In genomic region chr22:40238425-40239344, GRCh38 we compare ENCODE assay signal across 9 cellular contexts.
A peak's percentile ranks its signal among the peaks of the same experiment; 100 is the strongest.
DNase-seq lines count a peak whose midpoint lies in the region; ATAC-seq and TF ChIP-seq lines count a peak whose summit lies in the region.
"Had no signal": no experiment of that assay in that cellular context is flagged by ENCODE, and none has a peak within 500 bp of the region (broad histone marks: within the 10 kb centered on the region; RNA-seq: fewer than 3 reads in every experiment).

No MANE protein-coding gene starts in this region.

- no peak overlapping the region for H3K4me2 ChIP-seq in Karpas-422 (ENCODE audit: low read depth, low read length, poor library complexity, severe bottlenecking)
- H3K4me2 ChIP-seq in OCI-LY7 (ENCODE audit: low read length), result no peak overlapping the region

- H3K9me3 ChIP-seq in Karpas-422 (ENCODE audit: low read length) (no peaks in the 10 kb centered on the region), OCI-LY7 (ENCODE audit: low read length) (no peaks in the 10 kb centered on the region)

- DNase-seq in BJ (ENCODE audit: low read depth) (peak; percentile 26), NCI-H460 (ENCODE audit: extremely low read depth, low read depth) (peak; percentile 45), dermis blood vessel endothelial cell (peak; percentile 76), NCI-H526 (lab: John Stamatoyannopoulos, UW) (no peak), Karpas-422 (no peak), OCI-LY7 (ENCODE audit: low spot score) (no peak), activated T-cell treated with anti-CD3 and anti-CD28 coated beads for 4 hours (no peak)
- no peak for DNase-seq in naive thymus-derived CD8-positive, alpha-beta T cell
- DNase-seq: NCI-H82 had no signal

- H3K27ac Mint-ChIP-seq in naive thymus-derived CD8-positive, alpha-beta T cell, result peak overlapping the region; percentile 66 to 90 (median 81)

- no peaks in the 10 kb centered on the region for H3K9me3 Mint-ChIP-seq in naive thymus-derived CD8-positive, alpha-beta T cell

- ATAC-seq in naive thymus-derived CD8-positive, alpha-beta T cell, result no peak

- H3K79me2 ChIP-seq in Karpas-422 (ENCODE audit: low read length), result peaks cover 97% of the 10 kb centered on the region
- peaks cover 28% of the 10 kb centered on the region; the same call in 1 of the 2 replicates for H3K79me2 ChIP-seq in OCI-LY7 (ENCODE audit: insufficient read depth, low read depth, low read length)

- BruUV-seq in OCI-LY7 (replicated peaks; lab: Mats Ljungman, UMichigan), result no TSS peak

- peaks cover 44 to 94% (median 83%) of the 10 kb centered on the region in 4 donors for H3K4me1 Mint-ChIP-seq in naive thymus-derived CD8-positive, alpha-beta T cell

- no peak overlapping the region for H3K9ac ChIP-seq in Karpas-422 (ENCODE audit: low read length)

- TF ChIP-seq CTCF in BJ (IDR thresholded peaks at IDR 0.05; ENCODE audit: insufficient read depth, low read depth, low read length), result no peak
- TF ChIP-seq CTCF in OCI-LY7 (conservative IDR thresholded peaks at IDR 0.05; ENCODE audit: low read length), result no peak

- H3K27ac ChIP-seq in Karpas-422 (ENCODE audit: low read length), result no peak overlapping the region
- no peak overlapping the region for H3K27ac ChIP-seq in OCI-LY7 (ENCODE audit: low read depth, low read length, poor library complexity, severe bottlenecking)

- peak overlapping the region in 8 of 10 donors; percentile 8 to 70 (median 20) for H3K4me3 Mint-ChIP-seq in naive thymus-derived CD8-positive, alpha-beta T cell

- H3K4me1 ChIP-seq in Karpas-422 (ENCODE audit: low read length), result peaks cover 10% of the 10 kb centered on the region
- no peaks in the 10 kb centered on the region for H3K4me1 ChIP-seq in OCI-LY7 (ENCODE audit: insufficient read depth, low read length, poor library complexity, severe bottlenecking)

- H3K36me3 Mint-ChIP-seq in naive thymus-derived CD8-positive, alpha-beta T cell, result peaks cover 0 to 31% (median 2%) of the 10 kb centered on the region in 3 donors

- CTCF ChIA-PET in BJ (lab: Yijun Ruan, JAX), result interaction anchor here (0.8 kb wide), 2 partner anchors 26 to 89 kb away, joined by 3 read pairs; no protein-coding TSS in a partner anchor
- CTCF ChIA-PET in OCI-LY7 (lab: Charles Lee; ENCODE audit: unreplicated experiment), result no interaction called here

- no peaks in the 10 kb centered on the region for H3K9me2 ChIP-seq in Karpas-422 (replicated peaks; ENCODE audit: insufficient read depth, low read length)
- H3K9me2 ChIP-seq in OCI-LY7 (ENCODE audit: insufficient read depth, low read length), result no peaks in the 10 kb centered on the region

- POLR2A ChIA-PET in BJ (lab: Charles Lee), result no interaction called here
- POLR2A ChIA-PET in naive thymus-derived CD8-positive, alpha-beta T cell (lab: Charles Lee), result interaction anchor here (0.5 to 0.6 kb wide), 2 partner anchors 9 to 89 kb away, joined by 3 to 6 read pairs; no protein-coding TSS in a partner anchor
- POLR2A ChIA-PET in OCI-LY7 (lab: Charles Lee), result no interaction called here

- H3K4me3 ChIP-seq in BJ (ENCODE audit: low read depth, low read length) (no peak overlapping the region), Karpas-422 (ENCODE audit: low read length) (no peak overlapping the region), OCI-LY7 (ENCODE audit: low read depth, low read length, poor library complexity, severe bottlenecking) (no peak overlapping the region)

- no peaks in the 10 kb centered on the region for H3K27me3 ChIP-seq in BJ (ENCODE audit: control insufficient read depth, insufficient read depth, low read length)
- H3K27me3 ChIP-seq in Karpas-422 (ENCODE audit: low read length), result no peaks in the 10 kb centered on the region

- H4K20me1 ChIP-seq in Karpas-422 (ENCODE audit: insufficient read depth, low read depth, low read length) (peaks cover 5% of the 10 kb centered on the region; the same call in 1 of the 2 replicates), OCI-LY7 (ENCODE audit: insufficient read depth, low read length) (0 out of 2 replicates have a peak, but pooled peaks cover 4% of the 10 kb centered on the region)

- peaks cover 2% of the 10 kb centered on the region; the same call in 1 of the 2 replicates for H3K36me3 ChIP-seq in BJ (ENCODE audit: control insufficient read depth, insufficient read depth, low read length)
- peaks cover 8% of the 10 kb centered on the region; the same call in 1 of the 2 replicates for H3K36me3 ChIP-seq in Karpas-422 (ENCODE audit: insufficient read depth, low read length)
- no peaks in the 10 kb centered on the region for H3K36me3 ChIP-seq in OCI-LY7 (ENCODE audit: insufficient read depth, low read length)

- intact Hi-C loops in OCI-LY7 (cut with micrococcal nuclease; ENCODE audit: unreplicated experiment), result no loop called here

- H2AFZ ChIP-seq in Karpas-422 (ENCODE audit: low read length) (no peak overlapping the region), OCI-LY7 (ENCODE audit: low read length) (no peak overlapping the region)

- H3K27me3 Mint-ChIP-seq in naive thymus-derived CD8-positive, alpha-beta T cell, result no peaks in the 10 kb centered on the region

Comparison
In these comparisons a context has a peak if more than half of its experiments do, and no peak if none do; other contexts are left out.
1. DNase-seq: peak in BJ (single experiment), NCI-H460 (single experiment) and dermis blood vessel endothelial cell (single experiment); none in naive thymus-derived CD8-positive, alpha-beta T cell (0 of 10), NCI-H526 (0 of 2), Karpas-422 (single experiment), OCI-LY7 (single experiment) and activated T-cell treated with anti-CD3 and anti-CD28 coated beads for 4 hours (single experiment).